Comparison of ENCODE assay signal across 18 cellular contexts in genomic region chr11:69594481-69594880, GRCh38.
"Had no signal": no experiment of that assay in that cellular context is flagged by ENCODE, and none has a peak within 500 bp of the region (broad histone marks: within the 10 kb centered on the region; RNA-seq: fewer than 3 reads in every experiment).

No MANE protein-coding gene starts in this region.

- DNase-seq: activated CD4-positive, alpha-beta T cell treated with anti-CD3 and anti-CD28 coated beads, Interleukin-2, amount 10 ng/mL, durations not matched to agents 24 days and 14 days; activated CD4-positive, CD25-positive, alpha-beta regulatory T cell treated with anti-CD3 and anti-CD28 coated beads, Interleukin-2, amount 50 U/mL, for 72 hours; activated CD8-positive, alpha-beta T cell treated with anti-CD3 and anti-CD28 coated beads for 36 hours; activated naive CD4-positive, alpha-beta T cell; activated T-cell treated with anti-CD3 and anti-CD28 coated beads, Interleukin-2, amount 50 U/mL, for 4 hours; adrenal gland; aorta; body of pancreas; cerebellar nuclear complex; colonic mucosa; dorsolateral prefrontal cortex; effector memory CD4-positive, alpha-beta T cell; left ventricle myocardium superior; stimulated activated CD4-positive, alpha-beta T cell treated with anti-CD3 and anti-CD28 coated beads, Interleukin-4, amount 100 ng/mL, for 1 hour; upper lobe of left lung had no signal

- H3K27me3 ChIP-seq: adrenal gland, body of pancreas, colonic mucosa, right lobe of liver, upper lobe of left lung, vagina had no signal

- ATAC-seq: activated CD8-positive, alpha-beta T cell treated with anti-CD3 and anti-CD28 coated beads for 36 hours; activated T-cell treated with anti-CD3 and anti-CD28 coated beads, Interleukin-2, amount 50 U/mL, for 4 hours; activated T-helper 17 cell treated with anti-CD3 and anti-CD28 coated beads, Interleukin-2, amount 50 U/mL, for 72 hours; body of pancreas; left ventricle myocardium superior; right lobe of liver had no signal

- H3K4me3 ChIP-seq: adrenal gland, body of pancreas, colonic mucosa, dorsolateral prefrontal cortex, right lobe of liver, upper lobe of left lung, vagina had no signal

- H3K27ac ChIP-seq: adrenal gland, body of pancreas, colonic mucosa, dorsolateral prefrontal cortex, right lobe of liver, upper lobe of left lung, vagina had no signal

- H3K36me3 ChIP-seq: adrenal gland, colonic mucosa, right lobe of liver, upper lobe of left lung, vagina had no signal

- H3K4me1 ChIP-seq: adrenal gland, body of pancreas, colonic mucosa, right lobe of liver, upper lobe of left lung, vagina had no signal

- H3K9me3 ChIP-seq: adrenal gland, body of pancreas, colonic mucosa, right lobe of liver, upper lobe of left lung, vagina had no signal
